In the genomic region with DNA sequence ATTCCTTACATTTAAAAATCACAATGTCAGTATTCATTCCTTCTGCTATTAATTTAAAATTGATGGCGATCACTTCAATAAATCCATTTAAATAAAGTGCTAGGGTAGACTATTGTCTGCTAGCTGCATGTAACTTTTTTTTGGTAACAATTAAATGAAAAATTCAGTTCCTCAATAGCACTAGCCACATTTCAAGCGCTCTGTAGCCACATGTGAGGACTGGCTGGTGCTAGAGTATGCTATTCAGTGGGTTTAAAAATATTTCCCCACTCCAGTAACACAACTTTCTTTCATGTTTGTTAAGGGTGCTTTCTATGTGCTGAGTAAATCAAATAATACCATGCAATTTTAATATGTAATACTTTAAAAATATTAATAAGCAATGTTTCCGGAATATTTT, we compare ENCODE assay signal across 8 cellular contexts.
A peak's percentile ranks its signal among the peaks of the same experiment; 100 is the strongest.
DNase-seq lines count a peak whose midpoint lies in the region; ATAC-seq and TF ChIP-seq lines count a peak whose summit lies in the region.

No MANE protein-coding gene starts in this region.

- H3K9me3 ChIP-seq in Panc1 (ENCODE audit: control insufficient read depth, insufficient read depth, low read depth, low read length) (no peaks in the 10 kb centered on the region), duodenal mucosa (ENCODE audit: control insufficient read depth in 1 of 2, low read length in 2 of 2) (no peaks in the 10 kb centered on the region), muscle layer of duodenum (ENCODE audit: control insufficient read depth in 1 of 2, low read length in 2 of 2) (no peaks in the 10 kb centered on the region)

- no peaks in the 10 kb centered on the region for H3K4me1 Mint-ChIP-seq in Calu3 (ENCODE audit: low read depth, unreplicated experiment)

- no peaks in the 10 kb centered on the region for H3K36me3 ChIP-seq in Panc1 (ENCODE audit: control insufficient read depth, insufficient read depth, low read length)
- H3K36me3 ChIP-seq in duodenal mucosa (ENCODE audit: control insufficient read depth in 1 of 2, insufficient read depth in 2 of 2, low read length in 2 of 2), result peaks cover 2 to 7% of the 10 kb centered on the region in 2 donors
- peaks cover 9 to 14% of the 10 kb centered on the region in 2 donors for H3K36me3 ChIP-seq in muscle layer of duodenum (ENCODE audit: control insufficient read depth in 1 of 2, insufficient read depth in 2 of 2, low read length in 2 of 2)

- H3K27me3 ChIP-seq in Panc1 (ENCODE audit: control insufficient read depth, insufficient read depth, low read length), result no peaks in the 10 kb centered on the region
- H3K27me3 ChIP-seq in duodenal mucosa (ENCODE audit: control insufficient read depth in 1 of 2, insufficient read depth in 2 of 2, low read length in 2 of 2), result no peaks in the 10 kb centered on the region
- H3K27me3 ChIP-seq in muscle layer of duodenum (ENCODE audit: low read depth, low read length), result no peaks in the 10 kb centered on the region

- intact Hi-C loops in Calu3 (cut with micrococcal nuclease; ENCODE audit: unreplicated experiment), result no loop called here
- intact Hi-C loops in Panc1 (cut with micrococcal nuclease; ENCODE audit: unreplicated experiment), result no loop called here

- H3K27me3 Mint-ChIP-seq in Calu3 (ENCODE audit: unreplicated experiment), result no peaks in the 10 kb centered on the region

- POLR2A ChIA-PET in Panc1 (lab: Charles Lee), result interaction anchor here (0.6 kb wide), 1 partner anchor 134 kb away, joined by 3 read pairs; no protein-coding TSS in a partner anchor

- CTCF ChIA-PET in Calu3 (lab: Charles Lee), result no interaction called here
- CTCF ChIA-PET in Panc1 (lab: Charles Lee), result interaction anchor here (0.6 kb wide), 1 partner anchor 140 kb away, joined by 3 read pairs; no protein-coding TSS in a partner anchor

- peak overlapping the region; percentile 63 to 78 for H3K4me3 ChIP-seq in Panc1 (ENCODE audit: low read depth in 2 of 2, low read length in 2 of 2)
- H3K4me3 ChIP-seq in duodenal mucosa (ENCODE audit: low read depth in 1 of 2, low read length in 2 of 2), result peak overlapping the region; percentile 93 to 95
- peak overlapping the region; percentile 63 to 71 for H3K4me3 ChIP-seq in muscle layer of duodenum (ENCODE audit: low read depth in 1 of 2, low read length in 2 of 2)

- ATAC-seq in GM21723 (IDR thresholded peaks at IDR 0.05; ENCODE audit: unreplicated experiment), result peak; percentile 38
- ATAC-seq in Panc1, result no peak
- ATAC-seq in GM21825 (IDR thresholded peaks at IDR 0.05; ENCODE audit: unreplicated experiment), result no peak
- no peak for ATAC-seq in esophagus mucosa

- peak overlapping the region; percentile 87 to 94 for H3K9ac ChIP-seq in duodenal mucosa (ENCODE audit: low read depth in 1 of 2, low read length in 2 of 2)

- no peaks in the 10 kb centered on the region for H3K9me3 Mint-ChIP-seq in Calu3 (ENCODE audit: low read depth, unreplicated experiment)

- in situ Hi-C loops in Panc1 (cut with HindIII; ENCODE audit: low pct_unique_long_range_greater_than_20kb, low sequenced_read_pairs), result no loop called here

- BruUV-seq in Calu3 (replicated peaks; lab: Mats Ljungman, UMichigan) (no TSS peak), Panc1 (replicated peaks; lab: Mats Ljungman, UMichigan) (no TSS peak)

- H3K4me3 Mint-ChIP-seq in Calu3 (ENCODE audit: low read depth, unreplicated experiment), result peak overlapping the region; percentile 99

- peak overlapping the region; percentile 92 for H3K27ac ChIP-seq in Panc1 (ENCODE audit: low read length)
- peak overlapping the region; percentile 53 for H3K27ac ChIP-seq in duodenal mucosa (ENCODE audit: low read depth, low read length)
- H3K27ac ChIP-seq in muscle layer of duodenum (ENCODE audit: low read length), result peak overlapping the region; percentile 81

- H3K27ac Mint-ChIP-seq in Calu3 (ENCODE audit: unreplicated experiment), result peak overlapping the region; percentile 98

- TF ChIP-seq CTCF in Calu3 (IDR thresholded peaks at IDR 0.05; ENCODE audit: unreplicated experiment) (no peak), Panc1 (IDR thresholded peaks at IDR 0.05) (no peak)

- DNase-seq in Calu3 (no peak), Panc1 (ENCODE audit: low read depth, low spot score) (no peak), GM19238 (ENCODE audit: insufficient read length, low spot score) (no peak)

- H3K36me3 Mint-ChIP-seq in Calu3 (ENCODE audit: insufficient read depth, unreplicated experiment), result peaks cover 9% of the 10 kb centered on the region

- H3K4me1 ChIP-seq in Panc1 (ENCODE audit: control insufficient read depth, insufficient read depth, low read length) (peaks cover 4% of the 10 kb centered on the region; the same call in 1 of the 2 replicates), duodenal mucosa (ENCODE audit: control insufficient read depth in 1 of 2, insufficient read depth in 2 of 2, low read length in 2 of 2) (peaks cover 4 to 11% of the 10 kb centered on the region in 2 donors), muscle layer of duodenum (ENCODE audit: control insufficient read depth in 1 of 2, insufficient read depth in 2 of 2, low read length in 2 of 2) (peaks cover 8 to 12% of the 10 kb centered on the region in 2 donors)
